ENCODE assay signal across 14 cellular contexts in genomic region chr3:114104414-114104813, GRCh38.
"Had no signal": no experiment of that assay in that cellular context is flagged by ENCODE, and none has a peak within 500 bp of the region (broad histone marks: within the 10 kb centered on the region; RNA-seq: fewer than 3 reads in every experiment).

No MANE protein-coding gene starts in this region.

- H3K36me3 ChIP-seq: ascending aorta, right atrium auricular region, tibial artery had no signal

- H3K9me3 ChIP-seq: ascending aorta, right atrium auricular region, tibial artery had no signal

- H3K27me3 ChIP-seq: ascending aorta, right atrium auricular region, tibial artery had no signal

- H3K4me3 ChIP-seq: ascending aorta, right atrium auricular region, tibial artery had no signal

- H3K27ac ChIP-seq: ascending aorta, right atrium auricular region, tibial artery had no signal

- DNase-seq: activated CD8-positive, alpha-beta memory T cell treated with anti-CD3 and anti-CD28 coated beads, Interleukin-2, amount 10 ng/mL, durations not matched to agents 7 days and 5 days; activated effector memory CD4-positive, alpha-beta T cell treated with Interleukin-2 at 50 U/mL for 16 hours; activated naive CD8-positive, alpha-beta T cell treated with anti-CD3 and anti-CD28 coated beads, Interleukin-2, amount 10 ng/mL, durations not matched to agents 7 days and 5 days; activated T-cell treated with anti-CD3 and anti-CD28 coated beads, Interleukin-2, amount 50 U/mL, for 24 hours; central memory CD4-positive, alpha-beta T cell; endodermal cell; immature natural killer cell; left colon; nucleus accumbens; tibial artery had no signal

- ATAC-seq: activated CD8-positive, alpha-beta memory T cell treated with anti-CD3 and anti-CD28 coated beads, Interleukin-2, amount 10 ng/mL, durations not matched to agents 7 days and 5 days; left colon; natural killer cell treated with Interleukin-12 subunit alpha and Interleukin-12 subunit beta and Interleukin-15 and Interleukin-18, amount 100 ng/mL, for 72 hours; stimulated activated memory B cell treated with anti-CD40 and anti-IgM and Interleukin-4, amounts not matched to agents 10 μg/mL and 1 μg/mL and 100 μg/mL, for 72 hours had no signal

- H3K4me1 ChIP-seq: ascending aorta, right atrium auricular region, tibial artery had no signal
